8 cellular contexts compared by ENCODE assay signal in genomic region chr2:210003394-210003793, GRCh38. TPM values are rescaled to one million over a fixed set of nuclear protein-coding genes. Genes with fewer than 3 reads are reported as not detected.
DNase-seq lines count a peak whose midpoint lies in the region; TF ChIP-seq lines count a peak whose summit lies in the region.

No MANE protein-coding gene starts in this region.

- peaks cover 38% of the 10 kb centered on the region for H3K4me1 ChIP-seq in OCI-LY7 (ENCODE audit: insufficient read depth, low read length, poor library complexity, severe bottlenecking)
- H3K4me1 ChIP-seq in ovary (ENCODE audit: insufficient read depth), result peaks cover 7% of the 10 kb centered on the region

- H3K4me3 ChIP-seq in OCI-LY7 (ENCODE audit: low read depth, low read length, poor library complexity, severe bottlenecking) (peak overlapping the region; percentile 89), ovary (peak overlapping the region; percentile 72)

- H3K9me3 ChIP-seq in OCI-LY7 (ENCODE audit: low read length), result no peaks in the 10 kb centered on the region
- H3K9me3 ChIP-seq in ovary, result no peaks in the 10 kb centered on the region

- no peaks in the 10 kb centered on the region for H3K9me2 ChIP-seq in OCI-LY7 (ENCODE audit: insufficient read depth, low read length)

- H3K4me1 Mint-ChIP-seq in endothelial cell (ENCODE audit: unreplicated experiment), result peaks cover 16% of the 10 kb centered on the region

- no peak overlapping the region; the same call in 1 of the 2 replicates for H2AFZ ChIP-seq in OCI-LY7 (ENCODE audit: low read length)

- no peak for TF ChIP-seq CTCF in OCI-LY7 (conservative IDR thresholded peaks at IDR 0.05; ENCODE audit: low read length)
- TF ChIP-seq CTCF in endothelial cell (IDR thresholded peaks at IDR 0.05; ENCODE audit: unreplicated experiment), result no peak
- no peak for TF ChIP-seq CTCF in ovary (IDR thresholded peaks at IDR 0.05)

- no peak overlapping the region for H3K27ac Mint-ChIP-seq in endothelial cell (ENCODE audit: unreplicated experiment)

- peak overlapping the region; percentile 98 for H3K4me3 Mint-ChIP-seq in endothelial cell (ENCODE audit: unreplicated experiment)

- no peaks in the 10 kb centered on the region for H3K9me3 Mint-ChIP-seq in endothelial cell (ENCODE audit: unreplicated experiment)

- no peak for TF ChIP-seq EP300 in ovary (IDR thresholded peaks at IDR 0.05)

- peaks cover 59% of the 10 kb centered on the region for H3K79me2 ChIP-seq in OCI-LY7 (ENCODE audit: insufficient read depth, low read depth, low read length)

- H3K4me2 ChIP-seq in OCI-LY7 (ENCODE audit: low read length), result peak overlapping the region; percentile 90

- H3K27me3 Mint-ChIP-seq in endothelial cell (ENCODE audit: unreplicated experiment), result peaks cover 1% of the 10 kb centered on the region

- DNase-seq in GM03348 (ENCODE audit: low spot score) (peak; percentile 34), OCI-LY7 (ENCODE audit: low spot score) (peak; percentile 14), endothelial cell (ENCODE audit: low spot score) (no peak), ovary (no peak), NCI-H1048 (lab: John Stamatoyannopoulos, UW) (no peak), pons (ENCODE audit: low spot score) (no peak), cortex of kidney (lab: John Stamatoyannopoulos, UW) (no peak), NCI-H2196 treated with DMSO at 0.1 percent for 48 hours (lab: John Stamatoyannopoulos, UW; ENCODE audit: unreplicated experiment) (no peak)

- WGBS in ovary, 3 donors, result 22 to 34% (median 29%) methylated on average over 1 of the region's 1 CpG

- intact Hi-C loops in OCI-LY7 (cut with micrococcal nuclease; ENCODE audit: unreplicated experiment) (loop anchor here (5.0 kb wide), 2 partner anchors 474 to 1976 kb away; partner anchors contain the start of genes LANCL1 and PLEKHM3), ovary (cut with DNase I) (loop anchor here in 1 of 4 donors (10.0 kb wide), 1 partner anchor 191 kb away; no protein-coding TSS in a partner anchor)

- POLR2A ChIA-PET in OCI-LY7 (lab: Charles Lee), result interaction anchor here (0.5 to 1.5 kb wide), 8 partner anchors 9 to 170 kb away, joined by 3 to 9 read pairs (median 3); no protein-coding TSS in a partner anchor

- H4K20me1 ChIP-seq in OCI-LY7 (ENCODE audit: insufficient read depth, low read length), result peaks cover 45% of the 10 kb centered on the region

- peak overlapping the region; percentile 58 for H3K27ac ChIP-seq in OCI-LY7 (ENCODE audit: low read depth, low read length, poor library complexity, severe bottlenecking)
- H3K27ac ChIP-seq in ovary, result no peak overlapping the region

- BruUV-seq in OCI-LY7 (replicated peaks; lab: Mats Ljungman, UMichigan), result no TSS peak

- peaks cover 6% of the 10 kb centered on the region for H3K36me3 Mint-ChIP-seq in endothelial cell (ENCODE audit: low read depth, unreplicated experiment)

- TF ChIP-seq POLR2A in ovary (IDR thresholded peaks at IDR 0.05), result no peak

- H3K36me3 ChIP-seq in OCI-LY7 (ENCODE audit: insufficient read depth, low read length) (peaks cover 51% of the 10 kb centered on the region), ovary (no peaks in the 10 kb centered on the region)

- CTCF ChIA-PET in OCI-LY7 (lab: Charles Lee; ENCODE audit: unreplicated experiment), result no interaction called here

- no peaks in the 10 kb centered on the region for H3K27me3 ChIP-seq in ovary

RNA-seq across cellular contexts. Expression of gene RPE, which starts 1.0 kb away (rescaled TPM):
- 63.5 and 75.1 TPM in 2 replicates for total RNA-seq in OCI-LY7 (2014; rRNA removed; shearing (Covaris generic))
- total RNA-seq in OCI-LY7 (2022) (71.1 and 83.5 TPM in 2 replicates), endothelial cell (ENCODE audit: unreplicated experiment) (41.0 TPM), ovary (10 to 100 TPM; 33.0 to 54.8 (median 43.3) TPM)
- polyA plus RNA-seq in ovary, result 10 to 100 TPM; 16.8 to 24.7 TPM

Comparison
In these comparisons a context has a peak if more than half of its experiments do, and no peak if none do; other contexts are left out.
1. DNase-seq: peak in GM03348 (single experiment) and OCI-LY7 (single experiment); none in endothelial cell (single experiment), ovary (0 of 5), NCI-H1048 (single experiment), pons (single experiment), cortex of kidney (single experiment) and NCI-H2196 treated with DMSO at 0.1 percent for 48 hours (single experiment).